2 cellular contexts compared by ENCODE assay signal in the genomic region with DNA sequence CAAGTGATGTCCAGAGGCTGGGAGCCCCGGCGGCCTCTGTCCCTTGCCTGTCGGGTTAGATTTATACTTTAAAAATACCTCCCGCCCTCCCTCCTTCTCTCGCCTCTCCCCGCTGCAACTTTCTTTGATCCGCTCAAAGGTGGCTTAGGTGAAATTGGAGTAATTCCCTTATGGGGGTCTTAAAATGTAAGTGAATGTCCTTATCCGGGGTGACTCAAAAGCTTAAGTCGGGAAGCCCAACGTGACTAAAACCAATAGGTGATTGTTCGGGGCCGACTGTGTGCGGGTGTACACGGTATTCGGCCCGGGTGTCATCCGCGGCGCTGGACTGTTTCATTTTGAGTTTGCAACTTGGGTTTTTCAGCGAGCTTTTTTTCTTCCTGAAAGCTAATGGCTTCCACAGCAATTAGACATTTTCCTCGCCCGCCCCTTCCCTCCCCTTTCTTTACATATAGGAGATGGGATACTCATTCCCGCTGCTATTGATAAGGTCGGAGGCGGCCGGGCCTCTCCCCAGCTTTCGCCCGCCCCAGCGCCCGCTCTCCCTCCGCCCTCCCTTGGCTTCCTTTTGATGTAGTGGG.
TF ChIP-seq lines count a peak whose summit lies in the region.

No MANE protein-coding gene starts in this region.

TF ChIP-seq in SK-N-SH, 30 proteins besides CTCF, POLR2A, EP300 and RAD21 (continued from another document):
- TF ChIP-seq REST (IDR thresholded peaks at IDR 0.05; ENCODE audit: low read depth, low read length) = no peak
- TF ChIP-seq RCOR1 (IDR thresholded peaks at IDR 0.05; ENCODE audit: low read length) = no peak
- no peak for TF ChIP-seq GABPA (IDR thresholded peaks at IDR 0.05; ENCODE audit: low read depth)
- TF ChIP-seq MEF2A (IDR thresholded peaks at IDR 0.05; ENCODE audit: borderline replicate concordance, low read depth) = no peak
- TF ChIP-seq MXI1 (IDR thresholded peaks at IDR 0.05; ENCODE audit: low read depth, low read length) = no peak
- no peak for TF ChIP-seq TEAD4 (IDR thresholded peaks at IDR 0.05; ENCODE audit: borderline replicate concordance, insufficient read depth)
- TF ChIP-seq, protein P1, sequence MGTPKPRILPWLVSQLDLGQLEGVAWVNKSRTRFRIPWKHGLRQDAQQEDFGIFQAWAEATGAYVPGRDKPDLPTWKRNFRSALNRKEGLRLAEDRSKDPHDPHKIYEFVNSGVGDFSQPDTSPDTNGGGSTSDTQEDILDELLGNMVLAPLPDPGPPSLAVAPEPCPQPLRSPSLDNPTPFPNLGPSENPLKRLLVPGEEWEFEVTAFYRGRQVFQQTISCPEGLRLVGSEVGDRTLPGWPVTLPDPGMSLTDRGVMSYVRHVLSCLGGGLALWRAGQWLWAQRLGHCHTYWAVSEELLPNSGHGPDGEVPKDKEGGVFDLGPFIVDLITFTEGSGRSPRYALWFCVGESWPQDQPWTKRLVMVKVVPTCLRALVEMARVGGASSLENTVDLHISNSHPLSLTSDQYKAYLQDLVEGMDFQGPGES (IDR thresholded peaks at IDR 0.05; ENCODE audit: low read depth, low read length) = no peak

TF ChIP-seq in SK-N-SH treated with all-trans-retinoic acid at 6 μM for 48 hours, 23 proteins besides CTCF, POLR2A, EP300 and RAD21 (continued from another document):
- TF ChIP-seq, protein P2, sequence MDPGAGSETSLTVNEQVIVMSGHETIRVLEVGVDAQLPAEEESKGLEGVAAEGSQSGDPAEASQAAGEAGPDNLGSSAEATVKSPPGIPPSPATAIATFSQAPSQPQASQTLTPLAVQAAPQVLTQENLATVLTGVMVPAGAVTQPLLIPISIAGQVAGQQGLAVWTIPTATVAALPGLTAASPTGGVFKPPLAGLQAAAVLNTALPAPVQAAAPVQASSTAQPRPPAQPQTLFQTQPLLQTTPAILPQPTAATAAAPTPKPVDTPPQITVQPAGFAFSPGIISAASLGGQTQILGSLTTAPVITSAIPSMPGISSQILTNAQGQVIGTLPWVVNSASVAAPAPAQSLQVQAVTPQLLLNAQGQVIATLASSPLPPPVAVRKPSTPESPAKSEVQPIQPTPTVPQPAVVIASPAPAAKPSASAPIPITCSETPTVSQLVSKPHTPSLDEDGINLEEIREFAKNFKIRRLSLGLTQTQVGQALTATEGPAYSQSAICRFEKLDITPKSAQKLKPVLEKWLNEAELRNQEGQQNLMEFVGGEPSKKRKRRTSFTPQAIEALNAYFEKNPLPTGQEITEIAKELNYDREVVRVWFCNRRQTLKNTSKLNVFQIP (CRISPR knock-in tag; IDR thresholded peaks at IDR 0.05; ENCODE audit: borderline replicate concordance, low read depth) = no peak
- no peak for TF ChIP-seq ZFP30 (CRISPR knock-in tag; IDR thresholded peaks at IDR 0.05)
- no peak for TF ChIP-seq ISL1 (CRISPR knock-in tag; IDR thresholded peaks at IDR 0.05)
- TF ChIP-seq, protein P3, sequence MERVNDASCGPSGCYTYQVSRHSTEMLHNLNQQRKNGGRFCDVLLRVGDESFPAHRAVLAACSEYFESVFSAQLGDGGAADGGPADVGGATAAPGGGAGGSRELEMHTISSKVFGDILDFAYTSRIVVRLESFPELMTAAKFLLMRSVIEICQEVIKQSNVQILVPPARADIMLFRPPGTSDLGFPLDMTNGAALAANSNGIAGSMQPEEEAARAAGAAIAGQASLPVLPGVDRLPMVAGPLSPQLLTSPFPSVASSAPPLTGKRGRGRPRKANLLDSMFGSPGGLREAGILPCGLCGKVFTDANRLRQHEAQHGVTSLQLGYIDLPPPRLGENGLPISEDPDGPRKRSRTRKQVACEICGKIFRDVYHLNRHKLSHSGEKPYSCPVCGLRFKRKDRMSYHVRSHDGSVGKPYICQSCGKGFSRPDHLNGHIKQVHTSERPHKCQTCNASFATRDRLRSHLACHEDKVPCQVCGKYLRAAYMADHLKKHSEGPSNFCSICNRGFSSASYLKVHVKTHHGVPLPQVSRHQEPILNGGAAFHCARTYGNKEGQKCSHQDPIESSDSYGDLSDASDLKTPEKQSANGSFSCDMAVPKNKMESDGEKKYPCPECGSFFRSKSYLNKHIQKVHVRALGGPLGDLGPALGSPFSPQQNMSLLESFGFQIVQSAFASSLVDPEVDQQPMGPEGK (CRISPR knock-in tag; IDR thresholded peaks at IDR 0.05; ENCODE audit: borderline replicate concordance) = no peak
- no peak for TF ChIP-seq CSRNP3 (CRISPR knock-in tag; IDR thresholded peaks at IDR 0.05)
- no peak for TF ChIP-seq TOX (CRISPR knock-in tag; IDR thresholded peaks at IDR 0.05; ENCODE audit: borderline replicate concordance)
TF ChIP-seq in SK-N-SH treated with all-trans-retinoic acid at 6 μM for 48 hours: peak in this region for 0.
